1 cellular context compared by ENCODE assay signal in genomic region chr1:113390871-113391642, GRCh38.
TF ChIP-seq lines count a peak whose summit lies in the region.

No MANE protein-coding gene starts in this region.

TF ChIP-seq in K562, 482 proteins besides CTCF, POLR2A, EP300 and RAD21 (continued from another document):
- TF ChIP-seq MGA (IDR thresholded peaks at IDR 0.05) (peak; percentile 36; the same call in 1 of the 2 replicates), PTBP1 (IDR thresholded peaks at IDR 0.05; ENCODE audit: low read depth, low read length) (no peak), ZNF408 (CRISPR knock-in tag; IDR thresholded peaks at IDR 0.05; ENCODE audit: low read depth) (no peak), SMAD4 (CRISPR knock-in tag; conservative IDR thresholded peaks at IDR 0.05) (peak; percentile 26; the same call in 1 of the 2 replicates), RCOR1 (IDR thresholded peaks at IDR 0.05; ENCODE audit: borderline replicate concordance in 1 of 2, low read depth in 2 of 2, low read length in 2 of 2) (peak in 1 of 2 experiments; percentile 30; a peak in 1 of 4 replicates), MCM2 (IDR thresholded peaks at IDR 0.05; ENCODE audit: low read depth) (no peak), ID3 (CRISPR knock-in tag; IDR thresholded peaks at IDR 0.05) (no peak), ID3 (tag; IDR thresholded peaks at IDR 0.05) (peak; percentile 4; the same call in 1 of the 2 replicates), ZNF41 (CRISPR knock-in tag; conservative IDR thresholded peaks at IDR 0.05) (no peak), NR1H2 (CRISPR knock-in tag; IDR thresholded peaks at IDR 0.05) (peak; percentile 22; the same call in 1 of the 2 replicates), ZNF584 (CRISPR knock-in tag; IDR thresholded peaks at IDR 0.05; ENCODE audit: low read depth) (no peak), RHOXF2B (CRISPR knock-in tag; conservative IDR thresholded peaks at IDR 0.05) (no peak), SP1 (CRISPR knock-in tag; IDR thresholded peaks at IDR 0.05) (0 out of 2 replicates have a peak, but pooled peaks have one; percentile 36), ILF3 (IDR thresholded peaks at IDR 0.05; ENCODE audit: borderline replicate concordance) (no peak)
